Comparison of ENCODE assay signal across 29 cellular contexts in genomic region chr3:178336336-178336735, GRCh38.
"Had no signal": no experiment of that assay in that cellular context is flagged by ENCODE, and none has a peak within 500 bp of the region (broad histone marks: within the 10 kb centered on the region; RNA-seq: fewer than 3 reads in every experiment).

No MANE protein-coding gene starts in this region.

- H3K36me3 Mint-ChIP-seq: natural killer cell; neural progenitor cell; stimulated activated memory B cell treated with anti-CD40 and anti-IgM and Interleukin-4, amounts not matched to agents 10 μg/mL and 1 μg/mL and 100 μg/mL, for 72 hours had no signal

- ATAC-seq: naive thymus-derived CD4-positive, alpha-beta T cell; natural killer cell; pancreas; psoas muscle; right cardiac atrium; right lobe of liver; stimulated activated memory B cell treated with anti-CD40 and anti-IgM and Interleukin-4, amounts not matched to agents 10 μg/mL and 1 μg/mL and 100 μg/mL, for 72 hours; stimulated activated naive CD8-positive, alpha-beta T cell treated with anti-CD3 and anti-CD28 coated beads, Interleukin-15, amount 100 ng/mL, for 72 hours; stimulated activated naive CD8-positive, alpha-beta T cell treated with anti-CD3 and anti-CD28 coated beads, Interleukin-15, Interleukin-2, amounts not matched to agents 100 U/mL and 50 U/mL, for 24 hours; upper lobe of right lung had no signal

- H3K9me3 Mint-ChIP-seq: natural killer cell; stimulated activated memory B cell treated with anti-CD40 and anti-IgM and Interleukin-4, amounts not matched to agents 10 μg/mL and 1 μg/mL and 100 μg/mL, for 72 hours had no signal

- H3K36me3 ChIP-seq: neural progenitor cell, neutrophil, pancreas, right lobe of liver, sigmoid colon, suprapubic skin, tibial artery, transverse colon, upper lobe of right lung, uterus had no signal

- H3K27ac Mint-ChIP-seq: naive thymus-derived CD4-positive, alpha-beta T cell; natural killer cell; nephron; neural progenitor cell; stimulated activated memory B cell treated with anti-CD40 and anti-IgM and Interleukin-4, amounts not matched to agents 10 μg/mL and 1 μg/mL and 100 μg/mL, for 72 hours; stimulated activated naive CD8-positive, alpha-beta T cell treated with anti-CD3 and anti-CD28 coated beads, Interleukin-15, amount 100 ng/mL, for 72 hours; type B pancreatic cell had no signal

- H3K4me1 Mint-ChIP-seq: natural killer cell; neural progenitor cell; stimulated activated memory B cell treated with anti-CD40 and anti-IgM and Interleukin-4, amounts not matched to agents 10 μg/mL and 1 μg/mL and 100 μg/mL, for 72 hours; stimulated activated naive CD8-positive, alpha-beta T cell treated with anti-CD3 and anti-CD28 coated beads, Interleukin-15, amount 100 ng/mL, for 72 hours had no signal

- FAIRE-seq: small intestine had no signal

- H2AFZ ChIP-seq: neural progenitor cell had no signal

- H3K4me3 ChIP-seq: neural progenitor cell, pancreas, psoas muscle, right lobe of liver, sigmoid colon, suprapubic skin, testis, tibial artery, transverse colon, upper lobe of right lung, uterus had no signal

- H3K4me1 ChIP-seq: neural progenitor cell, pancreas, psoas muscle, right lobe of liver, suprapubic skin, testis, transverse colon, uterus had no signal

- H3K4me2 ChIP-seq: neural progenitor cell had no signal

- H3K9ac ChIP-seq: neural progenitor cell had no signal

- H3K9me3 ChIP-seq: neutrophil, pancreas, psoas muscle, right lobe of liver, sigmoid colon, suprapubic skin, testis, tibial artery, transverse colon, upper lobe of right lung, uterus had no signal

- DNase-seq: naive thymus-derived CD4-positive, alpha-beta T cell; natural killer cell; nucleus accumbens; pancreas; posterior cingulate gyrus; psoas muscle; right cardiac atrium; right lobe of liver; sigmoid colon; small intestine; stimulated activated CD4-positive, alpha-beta T cell treated with anti-CD3 and anti-CD28 coated beads, Interleukin-15, amount 100 ng/mL, for 24 hours; stimulated activated CD4-positive, alpha-beta T cell treated with anti-CD3 and anti-CD28 coated beads, Interleukin-2, amount 100 ng/mL, for 24 hours; stimulated activated CD4-positive, alpha-beta T cell treated with anti-CD3 and anti-CD28 coated beads, Interleukin-2, amount 100 ng/mL, for 48 hours; stimulated activated CD4-positive, alpha-beta T cell treated with anti-CD3 and anti-CD28 coated beads, Interleukin-4, amount 100 ng/mL, for 24 hours; stimulated activated naive CD4-positive, alpha-beta T cell; stimulated activated naive CD8-positive, alpha-beta T cell treated with anti-CD3 and anti-CD28 coated beads, Interleukin-15, amount 100 ng/mL, for 72 hours; stimulated activated naive CD8-positive, alpha-beta T cell treated with anti-CD3 and anti-CD28 coated beads, Interleukin-15, Interleukin-2, amounts not matched to agents 100 U/mL and 50 U/mL, for 24 hours; substantia nigra; testis; tibial artery; transverse colon; upper lobe of right lung; uterus had no signal

- H3K27ac ChIP-seq: neural progenitor cell, neutrophil, pancreas, psoas muscle, right lobe of liver, sigmoid colon, suprapubic skin, testis, tibial artery, transverse colon, upper lobe of right lung, uterus had no signal

- H3K27me3 ChIP-seq: neural progenitor cell, neutrophil, pancreas, right lobe of liver, sigmoid colon, suprapubic skin, testis, tibial artery, transverse colon, upper lobe of right lung had no signal

- H3K4me3 Mint-ChIP-seq: naive thymus-derived CD4-positive, alpha-beta T cell; natural killer cell; nephron; neural progenitor cell; stimulated activated memory B cell treated with anti-CD40 and anti-IgM and Interleukin-4, amounts not matched to agents 10 μg/mL and 1 μg/mL and 100 μg/mL, for 72 hours; stimulated activated naive CD8-positive, alpha-beta T cell treated with anti-CD3 and anti-CD28 coated beads, Interleukin-15, amount 100 ng/mL, for 72 hours; type B pancreatic cell had no signal
